Comparison of ENCODE assay signal across 21 cellular contexts in the genomic region with DNA sequence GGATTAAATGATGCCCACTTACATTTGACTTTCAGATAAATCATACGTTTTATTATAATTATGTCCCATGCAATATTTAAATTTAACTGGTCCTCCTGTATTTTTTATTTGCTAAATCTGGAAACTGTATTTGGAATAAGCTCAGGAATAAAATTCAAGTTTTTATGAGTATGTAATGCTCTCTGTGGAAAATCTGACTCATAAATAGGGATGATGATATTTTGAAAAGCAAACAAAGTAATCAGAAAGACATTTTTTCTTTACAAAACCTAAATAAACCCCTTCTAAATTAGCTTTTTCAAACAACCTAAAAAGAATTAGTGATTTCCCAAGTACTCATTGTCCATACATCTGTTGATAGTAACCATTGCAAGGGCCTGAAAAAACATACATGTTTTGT.
"Had no signal": no experiment of that assay in that cellular context is flagged by ENCODE, and none has a peak within 500 bp of the region (broad histone marks: within the 10 kb centered on the region; RNA-seq: fewer than 3 reads in every experiment).

No MANE protein-coding gene starts in this region.

- H3K9me3 ChIP-seq: body of pancreas, thoracic aorta had no signal

- DNase-seq: activated CD4-positive, alpha-beta T cell treated with anti-CD3 and anti-CD28 coated beads, Interleukin-2, amount 10 ng/mL, durations not matched to agents 24 days and 14 days; activated CD8-positive, alpha-beta T cell treated with anti-CD3 and anti-CD28 coated beads for 36 hours; activated naive CD4-positive, alpha-beta T cell; activated naive CD8-positive, alpha-beta T cell treated with anti-CD3 and anti-CD28 coated beads for 36 hours; activated T-cell treated with anti-CD3 and anti-CD28 coated beads, Interleukin-2, amount 50 U/mL, for 1 hour; body of pancreas; cortex of kidney; effector CD4-positive, alpha-beta T cell; foreskin keratinocyte; glutamatergic neuron; hypothalamus; left lung; occipital lobe; right cardiac atrium; stimulated activated CD4-positive, alpha-beta T cell treated with anti-CD3 and anti-CD28 coated beads, Interleukin-4, amount 100 ng/mL, for 24 hours; upper lobe of left lung had no signal

- H3K27ac ChIP-seq: body of pancreas, foreskin keratinocyte, left lung, upper lobe of left lung had no signal

- H3K4me3 ChIP-seq: body of pancreas, left lung, smooth muscle cell, thoracic aorta, upper lobe of left lung had no signal

- ATAC-seq: activated CD8-positive, alpha-beta T cell treated with anti-CD3 and anti-CD28 coated beads for 36 hours; activated T-helper 17 cell treated with anti-CD3 and anti-CD28 coated beads, Interleukin-2, amount 50 U/mL, for 72 hours; body of pancreas; esophagus mucosa; foreskin keratinocyte; left lung; right cardiac atrium; stimulated activated effector memory CD8-positive, alpha-beta T cell treated with anti-CD3 and anti-CD28 coated beads, Interleukin-12 subunit alpha, Interleukin-12 subunit beta, amount 100 ng/mL, for 72 hours had no signal

- H3K27me3 ChIP-seq: body of pancreas, foreskin keratinocyte, left lung, upper lobe of left lung had no signal

- H3K36me3 ChIP-seq: left lung, thoracic aorta, upper lobe of left lung had no signal

- H3K4me1 ChIP-seq: body of pancreas, foreskin keratinocyte, left lung, upper lobe of left lung had no signal
